ENCODE assay signal across 8 cellular contexts in the genomic region with DNA sequence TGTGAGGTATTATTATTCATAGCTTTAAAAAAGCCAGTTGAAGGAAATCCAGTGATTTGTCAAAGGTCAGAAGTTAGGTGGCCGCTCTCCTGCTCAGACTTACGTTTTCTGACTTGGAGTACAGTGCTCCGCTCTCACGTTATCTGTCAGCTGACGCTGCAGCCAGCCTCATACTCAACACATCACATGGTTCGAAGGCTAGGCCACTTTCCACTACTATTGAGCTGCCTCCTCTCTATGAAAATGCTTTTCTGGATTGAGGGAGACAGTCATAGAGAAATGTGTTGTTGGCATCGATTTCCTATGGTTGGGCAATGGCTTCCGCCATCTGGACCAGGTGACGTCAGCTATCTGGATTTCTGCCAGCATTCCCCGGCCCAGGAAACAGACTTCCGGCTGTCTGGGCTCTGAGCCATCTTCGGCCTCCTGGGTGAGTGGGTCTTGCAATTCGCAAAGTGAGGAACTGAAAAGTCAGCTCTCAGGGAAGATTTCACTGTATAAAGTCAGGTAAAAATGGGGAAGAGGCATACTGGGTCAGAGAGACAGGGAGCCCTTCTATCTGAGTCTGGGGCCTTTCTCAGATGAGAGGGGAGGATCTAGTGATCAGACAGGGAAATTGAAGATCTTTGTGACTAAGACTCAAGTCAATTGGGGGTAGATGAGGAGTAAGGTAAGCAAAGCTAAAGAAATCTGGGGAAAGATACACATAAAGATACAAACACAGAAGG. TPM values are rescaled to one million over a fixed set of nuclear protein-coding genes. Genes with fewer than 3 reads are reported as not detected.
DNase-seq lines count a peak whose midpoint lies in the region; ATAC-seq and TF ChIP-seq lines count a peak whose summit lies in the region.

No MANE protein-coding gene starts in this region.

- H3K36me3 Mint-ChIP-seq in natural killer cell treated with Interleukin-12 subunit alpha and Interleukin-12 subunit beta and Interleukin-15 and Interleukin-18, amount 100 ng/mL, for 72 hours: no peaks in the 10 kb centered on the region
- no peaks in the 10 kb centered on the region for H3K36me3 Mint-ChIP-seq in effector memory CD8-positive, alpha-beta T cell (ENCODE audit: insufficient read depth)

- DNase-seq in AG08396 (ENCODE audit: low spot score): peak; percentile 85
- DNase-seq in H4 (ENCODE audit: low spot score): peak; percentile 98
- DNase-seq in NCI-H446 (lab: John Stamatoyannopoulos, UW): peak; percentile 97 to 99
- peak; percentile 50 to 59 for DNase-seq in activated CD4-positive, alpha-beta T cell treated with anti-CD3 and anti-CD28 coated beads, Interleukin-2, amount 50 U/mL, for 48 hours
- peak; percentile 100 for DNase-seq in fibroblast of pulmonary artery (ENCODE audit: low read depth)
- DNase-seq in natural killer cell treated with Interleukin-12 subunit alpha and Interleukin-12 subunit beta and Interleukin-15 and Interleukin-18, amount 100 ng/mL, for 72 hours (ENCODE audit: low spot score): no peak
- DNase-seq in aorta: peak; percentile 98 to 99
- no peak for DNase-seq in effector memory CD8-positive, alpha-beta T cell

- no peaks in the 10 kb centered on the region for H3K4me1 ChIP-seq in aorta (ENCODE audit: control insufficient read depth in 1 of 2, insufficient read depth in 2 of 2, low read length in 2 of 2)

- H3K4me3 Mint-ChIP-seq in natural killer cell treated with Interleukin-12 subunit alpha and Interleukin-12 subunit beta and Interleukin-15 and Interleukin-18, amount 100 ng/mL, for 72 hours: peak overlapping the region; percentile 8
- no peak overlapping the region for H3K4me3 Mint-ChIP-seq in effector memory CD8-positive, alpha-beta T cell

- no peaks in the 10 kb centered on the region for H3K9me3 Mint-ChIP-seq in natural killer cell treated with Interleukin-12 subunit alpha and Interleukin-12 subunit beta and Interleukin-15 and Interleukin-18, amount 100 ng/mL, for 72 hours
- no peaks in the 10 kb centered on the region for H3K9me3 Mint-ChIP-seq in effector memory CD8-positive, alpha-beta T cell

- H3K27ac Mint-ChIP-seq in natural killer cell treated with Interleukin-12 subunit alpha and Interleukin-12 subunit beta and Interleukin-15 and Interleukin-18, amount 100 ng/mL, for 72 hours: peak overlapping the region; percentile 70 to 81
- no peak overlapping the region for H3K27ac Mint-ChIP-seq in effector memory CD8-positive, alpha-beta T cell

- H3K4me1 Mint-ChIP-seq in natural killer cell treated with Interleukin-12 subunit alpha and Interleukin-12 subunit beta and Interleukin-15 and Interleukin-18, amount 100 ng/mL, for 72 hours (ENCODE audit: low read depth in 2 of 2): peaks cover 40 to 48% of the 10 kb centered on the region in 2 donors
- peaks cover 4% of the 10 kb centered on the region in 2 donors for H3K4me1 Mint-ChIP-seq in effector memory CD8-positive, alpha-beta T cell (ENCODE audit: low read depth in 2 of 2)

- WGBS in aorta, 2 donors: 3% methylated on average over 13 of the region's 13 CpGs

- TF ChIP-seq CTCF in fibroblast of pulmonary artery (IDR thresholded peaks at IDR 0.05; ENCODE audit: low read length, missing control alignments): no peak

- ATAC-seq in natural killer cell treated with Interleukin-12 subunit alpha and Interleukin-12 subunit beta and Interleukin-15 and Interleukin-18, amount 100 ng/mL, for 72 hours: peak; percentile 4 to 34
- peak; percentile 93 for ATAC-seq in aorta (ENCODE audit: low FRiP score)
- no peak for ATAC-seq in effector memory CD8-positive, alpha-beta T cell (replicated peaks)

- intact Hi-C loops in aorta (cut with DNase I): loop anchor here (1.0 to 5.0 kb wide), 3 partner anchors 29 to 40 kb away; a partner anchor contains a TSS

- H3K27ac ChIP-seq in aorta (ENCODE audit: low read depth in 1 of 2, low read length in 2 of 2): peak overlapping the region; percentile 89 to 96

- no peaks in the 10 kb centered on the region for H3K9me3 ChIP-seq in aorta (ENCODE audit: control insufficient read depth, low read length)

- no peaks in the 10 kb centered on the region for H3K36me3 ChIP-seq in aorta (ENCODE audit: control insufficient read depth in 1 of 2, insufficient read depth in 2 of 2, low read length in 1 of 2)

- peaks cover 0 to 6% of the 10 kb centered on the region in 2 donors for H3K27me3 Mint-ChIP-seq in natural killer cell treated with Interleukin-12 subunit alpha and Interleukin-12 subunit beta and Interleukin-15 and Interleukin-18, amount 100 ng/mL, for 72 hours
- no peaks in the 10 kb centered on the region for H3K27me3 Mint-ChIP-seq in effector memory CD8-positive, alpha-beta T cell

- H3K27me3 ChIP-seq in aorta (ENCODE audit: control insufficient read depth in 1 of 2, insufficient read depth in 2 of 2, low read length in 1 of 2): no peaks in the 10 kb centered on the region

- H3K4me3 ChIP-seq in fibroblast of pulmonary artery (replicated peaks; ENCODE audit: low read depth, low read length) (no peak overlapping the region), aorta (ENCODE audit: low read length in 2 of 2) (no peak overlapping the region)

RNA-seq across cellular contexts. Expression of a gene that starts 37.5 kb away (rescaled TPM):
- total RNA-seq in H4 (2014; rRNA removed; shearing (Covaris generic)): 53.1 and 58.9 TPM in 2 replicates
- 100 to 1,000 TPM; 128 to 346 TPM for total RNA-seq in natural killer cell treated with Interleukin-12 subunit alpha and Interleukin-12 subunit beta and Interleukin-15 and Interleukin-18, amount 100 ng/mL, for 72 hours
- 10 to 100 TPM; 62.0 to 72.9 TPM for total RNA-seq in aorta
- 10 to 100 TPM; 17.8 to 88.8 TPM for polyA plus RNA-seq in aorta

RNA-seq across cellular contexts. Expression of a gene that starts 39.4 kb away (rescaled TPM):
- total RNA-seq in H4 (2014; rRNA removed; shearing (Covaris generic)): 206 and 213 TPM in 2 replicates
- total RNA-seq in natural killer cell treated with Interleukin-12 subunit alpha and Interleukin-12 subunit beta and Interleukin-15 and Interleukin-18, amount 100 ng/mL, for 72 hours: 100 to 1,000 TPM; 219 to 319 TPM
- total RNA-seq in aorta: 100 to 1,000 TPM; 172 to 222 TPM
- polyA plus RNA-seq in aorta: 100 to 1,000 TPM; 153 to 213 TPM

Comparison
In these comparisons a context has a peak if more than half of its experiments do, and no peak if none do; other contexts are left out.
1. DNase-seq: peak in AG08396 (single experiment), H4 (single experiment), NCI-H446 (2 of 2), activated CD4-positive, alpha-beta T cell treated with anti-CD3 and anti-CD28 coated beads, Interleukin-2, amount 50 U/mL, for 48 hours (2 of 2), fibroblast of pulmonary artery (single experiment) and aorta (2 of 2); none in natural killer cell treated with Interleukin-12 subunit alpha and Interleukin-12 subunit beta and Interleukin-15 and Interleukin-18, amount 100 ng/mL, for 72 hours (single experiment) and effector memory CD8-positive, alpha-beta T cell (0 of 3).
2. H3K27ac Mint-ChIP-seq: peak in natural killer cell treated with Interleukin-12 subunit alpha and Interleukin-12 subunit beta and Interleukin-15 and Interleukin-18, amount 100 ng/mL, for 72 hours (2 of 2); none in effector memory CD8-positive, alpha-beta T cell (0 of 2).